23 cellular contexts compared by ENCODE assay signal in genomic region chr14:82757775-82758174, GRCh38.
"Had no signal": no experiment of that assay in that cellular context is flagged by ENCODE, and none has a peak within 500 bp of the region (broad histone marks: within the 10 kb centered on the region; RNA-seq: fewer than 3 reads in every experiment).

No MANE protein-coding gene starts in this region.

- H3K4me1 Mint-ChIP-seq: naive thymus-derived CD8-positive, alpha-beta T cell; stimulated activated effector memory CD8-positive, alpha-beta T cell treated with anti-CD3 and anti-CD28 coated beads, Interleukin-12 subunit alpha, Interleukin-12 subunit beta, amount 100 ng/mL, for 72 hours had no signal

- H3K27me3 ChIP-seq: esophagus squamous epithelium, ovary, sigmoid colon, stomach, tibial artery had no signal

- H3K27ac Mint-ChIP-seq: effector memory CD8-positive, alpha-beta T cell; naive thymus-derived CD8-positive, alpha-beta T cell; stimulated activated effector memory CD8-positive, alpha-beta T cell treated with anti-CD3 and anti-CD28 coated beads, Interleukin-12 subunit alpha, Interleukin-12 subunit beta, amount 100 ng/mL, for 72 hours; type B pancreatic cell had no signal

- H3K27me3 Mint-ChIP-seq: effector memory CD8-positive, alpha-beta T cell; naive thymus-derived CD8-positive, alpha-beta T cell; type B pancreatic cell had no signal

- H3K9me3 ChIP-seq: esophagus squamous epithelium, ovary, psoas muscle, sigmoid colon, stomach, tibial artery had no signal

- H3K36me3 Mint-ChIP-seq: naive thymus-derived CD8-positive, alpha-beta T cell; stimulated activated effector memory CD8-positive, alpha-beta T cell treated with anti-CD3 and anti-CD28 coated beads, Interleukin-12 subunit alpha, Interleukin-12 subunit beta, amount 100 ng/mL, for 72 hours; type B pancreatic cell had no signal

- DNase-seq: dermis blood vessel endothelial cell; effector memory CD8-positive, alpha-beta T cell; erythroblast; esophagus squamous epithelium; head of caudate nucleus; left ventricle myocardium superior; lower lobe of right lung; naive thymus-derived CD8-positive, alpha-beta T cell; nephron progenitor cell; occipital lobe; ovary; posterior cingulate gyrus; psoas muscle; right cardiac atrium; sigmoid colon; stimulated activated CD4-positive, alpha-beta T cell treated with anti-CD3 and anti-CD28 coated beads, Interleukin-2, amount 100 ng/mL, for 24 hours; stimulated activated CD4-positive, alpha-beta T cell treated with anti-CD3 and anti-CD28 coated beads, Interleukin-4, amount 100 ng/mL, for 24 hours; stimulated activated naive CD4-positive, alpha-beta T cell treated with Interleukin-2 at 50 U/mL for 16 hours; stomach; tibial artery had no signal

- H3K4me3 Mint-ChIP-seq: effector memory CD8-positive, alpha-beta T cell; naive thymus-derived CD8-positive, alpha-beta T cell; nephron progenitor cell; stimulated activated effector memory CD8-positive, alpha-beta T cell treated with anti-CD3 and anti-CD28 coated beads, Interleukin-12 subunit alpha, Interleukin-12 subunit beta, amount 100 ng/mL, for 72 hours; type B pancreatic cell had no signal

- H3K4me1 ChIP-seq: esophagus squamous epithelium, lower lobe of right lung, psoas muscle, sigmoid colon, stomach, tibial artery had no signal

- H3K36me3 ChIP-seq: esophagus squamous epithelium, lower lobe of right lung, ovary, sigmoid colon, stomach, tibial artery had no signal

- H3K27ac ChIP-seq: coronary artery, esophagus squamous epithelium, lower lobe of right lung, ovary, psoas muscle, sigmoid colon, stomach, tibial artery had no signal

- H3K4me3 ChIP-seq: coronary artery, esophagus squamous epithelium, lower lobe of right lung, ovary, psoas muscle, sigmoid colon, stomach, tibial artery had no signal

- H3K9me3 Mint-ChIP-seq: type B pancreatic cell had no signal
